ENCODE assay signal across 10 cellular contexts in the genomic region with DNA sequence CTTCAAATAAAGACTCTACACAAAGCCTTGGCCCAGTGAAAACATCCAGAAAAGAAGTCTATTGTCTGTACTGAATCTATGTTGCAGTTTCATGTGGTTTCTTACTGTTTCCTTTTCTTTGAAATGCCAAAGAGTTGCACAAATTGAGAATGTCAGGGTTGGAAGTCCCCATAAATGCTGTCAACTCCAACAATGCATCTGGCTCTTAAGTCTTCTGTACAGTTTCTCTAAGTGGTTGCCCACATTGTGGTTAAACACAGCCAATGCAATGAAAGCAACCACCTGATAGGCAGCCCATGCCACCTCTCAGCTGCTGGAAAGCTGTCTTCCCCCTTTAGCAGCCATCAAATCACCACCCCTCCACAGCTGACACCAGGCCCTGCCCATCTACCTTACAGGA.
A peak's percentile ranks its signal among the peaks of the same experiment; 100 is the strongest.
DNase-seq lines count a peak whose midpoint lies in the region; ATAC-seq and TF ChIP-seq lines count a peak whose summit lies in the region.
"Had no signal": no experiment of that assay in that cellular context is flagged by ENCODE, and none has a peak within 500 bp of the region (broad histone marks: within the 10 kb centered on the region; RNA-seq: fewer than 3 reads in every experiment).

No MANE protein-coding gene starts in this region.

- DNase-seq in stimulated activated CD4-positive, alpha-beta T cell treated with anti-CD3 and anti-CD28 coated beads, Interleukin-15, amount 100 ng/mL, for 24 hours: peak; percentile 32
- no peak for DNase-seq in stimulated activated CD4-positive, alpha-beta T cell treated with anti-CD3 and anti-CD28 coated beads, Interleukin-2, amount 100 ng/mL, for 48 hours
- peak; percentile 11 to 15 for DNase-seq in activated CD4-positive, alpha-beta T cell treated with anti-CD3 and anti-CD28 coated beads, Interleukin-2, amount 50 U/mL, for 48 hours
- DNase-seq in NCI-H345 (lab: John Stamatoyannopoulos, UW): no peak
- DNase-seq in smooth muscle cell (lab: John Stamatoyannopoulos, UW; ENCODE audit: unreplicated experiment): no peak
- DNase-seq in colonic mucosa: no peak

- intact Hi-C loops in colonic mucosa (cut with DNase I): no loop called here

- H3K27me3 ChIP-seq in smooth muscle cell (ENCODE audit: low read depth): no peaks in the 10 kb centered on the region
- H3K27me3 ChIP-seq in colonic mucosa: no peaks in the 10 kb centered on the region

- H3K36me3 ChIP-seq in smooth muscle cell (ENCODE audit: low read depth): no peaks in the 10 kb centered on the region
- H3K36me3 ChIP-seq in colonic mucosa: no peaks in the 10 kb centered on the region

- H4K20me1 ChIP-seq in smooth muscle cell (ENCODE audit: low read depth): no peaks in the 10 kb centered on the region

- H3F3A ChIP-seq in smooth muscle cell (ENCODE audit: low read depth): no peaks in the 10 kb centered on the region

- no peak for TF ChIP-seq CTCF in smooth muscle cell (IDR thresholded peaks at IDR 0.05; ENCODE audit: borderline replicate concordance, insufficient read depth, poor library complexity, severe bottlenecking)
- TF ChIP-seq CTCF in colonic mucosa (IDR thresholded peaks at IDR 0.05): no peak

- H3K9ac ChIP-seq in smooth muscle cell (ENCODE audit: low read depth): no peak overlapping the region
- H3K9ac ChIP-seq in colonic mucosa (ENCODE audit: low read depth in 2 of 2, low read length in 2 of 2): no peak overlapping the region

- no peaks in the 10 kb centered on the region for H3K79me2 ChIP-seq in smooth muscle cell (ENCODE audit: low read depth)

- ATAC-seq in HG03039 (IDR thresholded peaks at IDR 0.05; ENCODE audit: unreplicated experiment) (peak; percentile 76), HG03196 (IDR thresholded peaks at IDR 0.05; ENCODE audit: unreplicated experiment) (no peak)
- ATAC-seq: GM23338, WTC11 had no signal

- H3K27ac ChIP-seq in smooth muscle cell (ENCODE audit: low read depth) (no peak overlapping the region), colonic mucosa (no peak overlapping the region)

- H3K4me1 ChIP-seq in smooth muscle cell (ENCODE audit: low read depth) (no peaks in the 10 kb centered on the region), colonic mucosa (no peaks in the 10 kb centered on the region)

- H3K9me3 ChIP-seq in smooth muscle cell (replicated peaks; ENCODE audit: low read depth) (no peaks in the 10 kb centered on the region), colonic mucosa (no peaks in the 10 kb centered on the region)

- no peak overlapping the region for H3K4me2 ChIP-seq in smooth muscle cell
- H3K4me2 ChIP-seq: GM23338 had no signal

- no peak overlapping the region for H3K4me3 ChIP-seq in smooth muscle cell
- H3K4me3 ChIP-seq in colonic mucosa: no peak overlapping the region
- H3K4me3 ChIP-seq: GM23338 had no signal

- H2AFZ ChIP-seq in smooth muscle cell (ENCODE audit: low read depth): no peak overlapping the region
- H2AFZ ChIP-seq: GM23338 had no signal

Comparison
In these comparisons a context has a peak if more than half of its experiments do, and no peak if none do; other contexts are left out.
1. DNase-seq: peak in stimulated activated CD4-positive, alpha-beta T cell treated with anti-CD3 and anti-CD28 coated beads, Interleukin-15, amount 100 ng/mL, for 24 hours (single experiment) and activated CD4-positive, alpha-beta T cell treated with anti-CD3 and anti-CD28 coated beads, Interleukin-2, amount 50 U/mL, for 48 hours (2 of 2); none in stimulated activated CD4-positive, alpha-beta T cell treated with anti-CD3 and anti-CD28 coated beads, Interleukin-2, amount 100 ng/mL, for 48 hours (0 of 2), NCI-H345 (single experiment), smooth muscle cell (single experiment) and colonic mucosa (single experiment).